8 cellular contexts compared by ENCODE assay signal in the genomic region with DNA sequence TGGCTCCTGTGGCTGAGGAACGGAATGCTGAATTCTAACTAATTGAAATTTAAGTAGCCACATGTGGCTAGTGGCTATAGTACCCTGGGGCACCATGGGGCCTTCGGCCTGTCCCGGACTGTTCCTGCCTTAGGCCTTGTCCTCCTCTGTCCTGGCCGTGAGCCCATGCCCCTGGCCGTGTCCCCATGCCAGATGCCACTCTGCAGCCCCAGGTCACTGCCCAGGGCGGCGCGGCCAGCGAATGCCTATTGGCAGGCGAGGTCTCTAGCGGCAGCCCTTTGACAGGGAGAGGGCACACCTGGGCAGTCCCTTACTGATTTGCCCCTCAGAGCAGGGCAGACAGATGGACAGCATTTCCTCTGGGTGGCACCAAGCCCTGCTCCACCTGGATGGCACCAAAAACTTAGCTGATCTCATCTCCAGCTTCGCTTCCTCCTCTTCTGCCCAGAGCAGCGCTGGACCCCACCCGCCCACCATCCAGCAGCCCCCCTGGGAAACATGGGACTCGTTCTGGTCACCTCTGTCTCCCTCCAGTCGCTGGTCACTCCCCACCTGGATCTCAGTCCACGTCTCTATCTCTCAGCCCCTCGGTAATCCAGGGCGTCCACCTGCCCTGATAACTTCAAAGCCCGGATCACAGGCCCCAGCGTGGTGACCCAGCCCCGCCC. TPM values are rescaled to one million over a fixed set of nuclear protein-coding genes. Genes with fewer than 3 reads are reported as not detected.
DNase-seq lines count a peak whose midpoint lies in the region; ATAC-seq and TF ChIP-seq lines count a peak whose summit lies in the region.

No MANE protein-coding gene starts in this region.

- H3K36me3 ChIP-seq in tibial artery = no peaks in the 10 kb centered on the region

- CTCF ChIA-PET in activated CD8-positive, alpha-beta T cell treated with anti-CD3 and anti-CD28 coated beads, Interleukin-2, amount 10 ng/mL, durations not matched to agents 7 days and 5 days (lab: Charles Lee) = interaction anchor here (0.6 to 3.3 kb wide), 21 partner anchors 9 to 240 kb away, joined by 3 to 21 read pairs (median 3); no protein-coding TSS in a partner anchor

- TF ChIP-seq CTCF in tibial artery (IDR thresholded peaks at IDR 0.05) (no peak), GM10266 (IDR thresholded peaks at IDR 0.05; ENCODE audit: control insufficient read depth, insufficient read depth, low read depth, missing control alignments) (no peak)

- no peak for ATAC-seq in activated T-cell treated with anti-CD3 and anti-CD28 coated beads, Interleukin-2, amount 50 U/mL, for 4 hours
- no peak for ATAC-seq in activated CD8-positive, alpha-beta T cell treated with anti-CD3 and anti-CD28 coated beads, Interleukin-2, amount 10 ng/mL, durations not matched to agents 7 days and 5 days
- peak; percentile 73 for ATAC-seq in left lobe of liver
- no peak for ATAC-seq in GM21576 (IDR thresholded peaks at IDR 0.05; ENCODE audit: unreplicated experiment)

- no peak for DNase-seq in activated T-cell treated with anti-CD3 and anti-CD28 coated beads, Interleukin-2, amount 50 U/mL, for 4 hours
- no peak for DNase-seq in activated T-cell treated with anti-CD3 and anti-CD28 coated beads, Interleukin-2, amount 50 U/mL, for 1 hour
- DNase-seq in activated CD8-positive, alpha-beta T cell treated with anti-CD3 and anti-CD28 coated beads, Interleukin-2, amount 10 ng/mL, durations not matched to agents 7 days and 5 days = no peak
- DNase-seq in left lobe of liver (ENCODE audit: low spot score) (peak; percentile 99), tibial artery (no peak), DMS114 treated with DMSO at 0.1 percent for 48 hours (lab: John Stamatoyannopoulos, UW; ENCODE audit: unreplicated experiment) (no peak), GM10266 (ENCODE audit: extremely low spot score) (no peak)

- H3K9me3 Mint-ChIP-seq in activated T-cell treated with anti-CD3 and anti-CD28 coated beads, Interleukin-2, amount 50 U/mL, for 4 hours = no peaks in the 10 kb centered on the region
- no peaks in the 10 kb centered on the region for H3K9me3 Mint-ChIP-seq in activated CD8-positive, alpha-beta T cell treated with anti-CD3 and anti-CD28 coated beads, Interleukin-2, amount 10 ng/mL, durations not matched to agents 7 days and 5 days (ENCODE audit: insufficient read depth)

- H3K27ac ChIP-seq in tibial artery = peak overlapping the region; percentile 46 to 54

- POLR2A ChIA-PET in activated CD8-positive, alpha-beta T cell treated with anti-CD3 and anti-CD28 coated beads, Interleukin-2, amount 10 ng/mL, durations not matched to agents 7 days and 5 days (lab: Charles Lee) = interaction anchor here (1.0 to 1.5 kb wide), 7 partner anchors 13 to 86 kb away, joined by 3 to 10 read pairs (median 4); no protein-coding TSS in a partner anchor

- peaks cover 69% of the 10 kb centered on the region for H3K4me1 Mint-ChIP-seq in activated T-cell treated with anti-CD3 and anti-CD28 coated beads, Interleukin-2, amount 50 U/mL, for 4 hours (ENCODE audit: low read depth)
- peaks cover 77% of the 10 kb centered on the region for H3K4me1 Mint-ChIP-seq in activated CD8-positive, alpha-beta T cell treated with anti-CD3 and anti-CD28 coated beads, Interleukin-2, amount 10 ng/mL, durations not matched to agents 7 days and 5 days (ENCODE audit: low read depth)

- H3K4me3 Mint-ChIP-seq in activated T-cell treated with anti-CD3 and anti-CD28 coated beads, Interleukin-2, amount 50 U/mL, for 4 hours = peak overlapping the region; percentile 91
- peak overlapping the region; percentile 84 for H3K4me3 Mint-ChIP-seq in activated CD8-positive, alpha-beta T cell treated with anti-CD3 and anti-CD28 coated beads, Interleukin-2, amount 10 ng/mL, durations not matched to agents 7 days and 5 days

- H3K4me3 ChIP-seq in tibial artery = peak overlapping the region; percentile 72 to 91

- intact Hi-C loops in tibial artery (cut with DNase I; ENCODE audit: low total_unique reads) = loop anchor here (5.0 kb wide), 1 partner anchor 89 kb away; no protein-coding TSS in a partner anchor

- no peaks in the 10 kb centered on the region for H3K9me3 ChIP-seq in tibial artery

- H3K27ac Mint-ChIP-seq in activated CD8-positive, alpha-beta T cell treated with anti-CD3 and anti-CD28 coated beads, Interleukin-2, amount 10 ng/mL, durations not matched to agents 7 days and 5 days = peak overlapping the region; percentile 94

- peaks cover 0 to 42% (median 25%) of the 10 kb centered on the region in 4 donors for H3K4me1 ChIP-seq in tibial artery

- no peaks in the 10 kb centered on the region for H3K27me3 Mint-ChIP-seq in activated T-cell treated with anti-CD3 and anti-CD28 coated beads, Interleukin-2, amount 50 U/mL, for 4 hours (ENCODE audit: low read depth)
- H3K27me3 Mint-ChIP-seq in activated CD8-positive, alpha-beta T cell treated with anti-CD3 and anti-CD28 coated beads, Interleukin-2, amount 10 ng/mL, durations not matched to agents 7 days and 5 days (ENCODE audit: low read depth) = no peaks in the 10 kb centered on the region

- no peaks in the 10 kb centered on the region for H3K27me3 ChIP-seq in tibial artery

- H3K36me3 Mint-ChIP-seq in activated T-cell treated with anti-CD3 and anti-CD28 coated beads, Interleukin-2, amount 50 U/mL, for 4 hours (ENCODE audit: insufficient read depth) = peaks cover 4% of the 10 kb centered on the region
- peaks cover 32% of the 10 kb centered on the region for H3K36me3 Mint-ChIP-seq in activated CD8-positive, alpha-beta T cell treated with anti-CD3 and anti-CD28 coated beads, Interleukin-2, amount 10 ng/mL, durations not matched to agents 7 days and 5 days (ENCODE audit: low read depth)

RNA-seq across cellular contexts. Expression of gene DGKD, which starts 1.1 kb away (rescaled TPM):
- 10 to 100 TPM; 38.8 to 44.9 (median 39.3) TPM for total RNA-seq in activated T-cell treated with anti-CD3 and anti-CD28 coated beads, Interleukin-2, amount 50 U/mL, for 4 hours
- total RNA-seq in activated CD8-positive, alpha-beta T cell treated with anti-CD3 and anti-CD28 coated beads, Interleukin-2, amount 10 ng/mL, durations not matched to agents 7 days and 5 days = 10 to 100 TPM; 92.1 to 94.2 TPM
- 17.9 TPM for total RNA-seq in left lobe of liver

RNA-seq across cellular contexts. Expression of gene SAG, which starts 45.6 kb away (rescaled TPM):
- total RNA-seq in activated T-cell treated with anti-CD3 and anti-CD28 coated beads, Interleukin-2, amount 50 U/mL, for 4 hours = not detected
- under 1 TPM in 1 of 2 experiments, not detected in 1; 0.05 TPM for total RNA-seq in activated CD8-positive, alpha-beta T cell treated with anti-CD3 and anti-CD28 coated beads, Interleukin-2, amount 10 ng/mL, durations not matched to agents 7 days and 5 days
- not detected for total RNA-seq in left lobe of liver
